10 cellular contexts compared by ENCODE assay signal in genomic region chr3:156792945-156793344, GRCh38. TPM values are rescaled to one million over a fixed set of nuclear protein-coding genes. Genes with fewer than 3 reads are reported as not detected.
DNase-seq lines count a peak whose midpoint lies in the region; ATAC-seq, FAIRE-seq and TF ChIP-seq lines count a peak whose summit lies in the region.
"Had no signal": no experiment of that assay in that cellular context is flagged by ENCODE, and none has a peak within 500 bp of the region (broad histone marks: within the 10 kb centered on the region; RNA-seq: fewer than 3 reads in every experiment).

No MANE protein-coding gene starts in this region.

- H3K9me3 ChIP-seq in heart left ventricle = no peaks in the 10 kb centered on the region
- no peaks in the 10 kb centered on the region for H3K9me3 ChIP-seq in right atrium auricular region
- H3K9me3 ChIP-seq in MM.1S (replicated peaks; ENCODE audit: insufficient read depth, low read length) = no peaks in the 10 kb centered on the region

- no peak for TF ChIP-seq POLR2A in heart left ventricle (IDR thresholded peaks at IDR 0.05)

- DNase-seq in heart left ventricle = peak in 1 of 5 donors; percentile 28
- DNase-seq in right atrium auricular region (ENCODE audit: low spot score) = no peak
- DNase-seq in NCI-H2029 (lab: John Stamatoyannopoulos, UW) = peak; percentile 74
- DNase-seq in epithelial cell of prostate (ENCODE audit: low read depth, low spot score) = no peak
- no peak for DNase-seq in mucosa of gallbladder (ENCODE audit: low spot score)
- no peak for DNase-seq in frontal cortex (ENCODE audit: low spot score in 2 of 2)
- no peak for DNase-seq in glutamatergic neuron
- no peak for DNase-seq in MM.1S

- TF ChIP-seq CTCF in heart left ventricle (IDR thresholded peaks at IDR 0.05) (no peak), right atrium auricular region (IDR thresholded peaks at IDR 0.05) (no peak), glutamatergic neuron (IDR thresholded peaks at IDR 0.05; ENCODE audit: partially characterized antibody, unreplicated experiment) (no peak), MM.1S (IDR thresholded peaks at IDR 0.05; ENCODE audit: low read length) (no peak)

- no peaks in the 10 kb centered on the region for H3K9me3 Mint-ChIP-seq in glutamatergic neuron (ENCODE audit: unreplicated experiment)

- peak overlapping the region in 1 of 12 donors; percentile 44 for H3K27ac ChIP-seq in heart left ventricle
- H3K27ac ChIP-seq in right atrium auricular region = peak overlapping the region in 1 of 2 donors; percentile 45
- peak overlapping the region; percentile 99 for H3K27ac ChIP-seq in epithelial cell of prostate
- H3K27ac ChIP-seq in MM.1S (ENCODE audit: low read length) = no peak overlapping the region
- H3K27ac ChIP-seq: hepatocyte had no signal

- no peak overlapping the region for H3K4me3 Mint-ChIP-seq in glutamatergic neuron (ENCODE audit: unreplicated experiment)

- no peak overlapping the region for H2AFZ ChIP-seq in MM.1S (ENCODE audit: low read length)
- H2AFZ ChIP-seq: hepatocyte had no signal

- no peaks in the 10 kb centered on the region for H3K27me3 Mint-ChIP-seq in glutamatergic neuron (ENCODE audit: unreplicated experiment)

- no peaks in the 10 kb centered on the region for H4K20me1 ChIP-seq in MM.1S (ENCODE audit: insufficient read depth, low read length)

- H3K4me3 ChIP-seq in heart left ventricle = no peak overlapping the region
- no peak overlapping the region for H3K4me3 ChIP-seq in right atrium auricular region
- no peak overlapping the region for H3K4me3 ChIP-seq in MM.1S (ENCODE audit: low read length)
- H3K4me3 ChIP-seq: hepatocyte had no signal

- H3K4me1 ChIP-seq in heart left ventricle (peaks cover 0 to 36% (median under 1%) of the 10 kb centered on the region in 12 donors), right atrium auricular region (peaks cover 0 to 11% of the 10 kb centered on the region in 2 donors), MM.1S (ENCODE audit: low read length) (peaks cover 6% of the 10 kb centered on the region)

- H3K79me2 ChIP-seq in MM.1S (ENCODE audit: low read length) = no peaks in the 10 kb centered on the region
- H3K79me2 ChIP-seq: hepatocyte had no signal

- no peaks in the 10 kb centered on the region for H3K4me1 Mint-ChIP-seq in glutamatergic neuron (ENCODE audit: low read depth, unreplicated experiment)

- H3K27me3 ChIP-seq in heart left ventricle = no peaks in the 10 kb centered on the region
- no peaks in the 10 kb centered on the region for H3K27me3 ChIP-seq in right atrium auricular region
- H3K27me3 ChIP-seq in MM.1S (replicated peaks; ENCODE audit: insufficient read depth, low read length) = no peaks in the 10 kb centered on the region
- H3K27me3 ChIP-seq: hepatocyte had no signal

- WGBS in heart left ventricle, 4 donors = 49 to 78% (median 60%) methylated on average over 2 of the region's 2 CpGs

- no peaks in the 10 kb centered on the region for H3K36me3 Mint-ChIP-seq in glutamatergic neuron (ENCODE audit: unreplicated experiment)

- peak in 3 of 4 donors; percentile 27 to 45 (median 39) for ATAC-seq in heart left ventricle

- intact Hi-C loops in heart left ventricle (cut with DNase I) = loop anchor here in 1 of 10 donors (10.0 kb wide), 1 partner anchor 62 kb away; no protein-coding TSS in a partner anchor

- no peak for FAIRE-seq in frontal cortex (lab: Jason Lieb, UNC)
- FAIRE-seq: D721Med had no signal

- H3K27ac Mint-ChIP-seq in glutamatergic neuron (ENCODE audit: unreplicated experiment) = no peak overlapping the region

- H3K9me2 ChIP-seq in MM.1S (replicated peaks; ENCODE audit: insufficient read depth, low read length) = no peaks in the 10 kb centered on the region

- H3K4me2 ChIP-seq in MM.1S (ENCODE audit: low read depth, low read length) = no peak overlapping the region
- H3K4me2 ChIP-seq: hepatocyte had no signal

- no peaks in the 10 kb centered on the region for H3F3A ChIP-seq in MM.1S (ENCODE audit: insufficient read depth, low read length)

- no peak overlapping the region for H3K9ac ChIP-seq in MM.1S (ENCODE audit: low read length)

- H3K36me3 ChIP-seq in heart left ventricle (no peaks in the 10 kb centered on the region), right atrium auricular region (no peaks in the 10 kb centered on the region), MM.1S (replicated peaks; ENCODE audit: insufficient read depth, low read length) (no peaks in the 10 kb centered on the region)

RNA-seq across cellular contexts. Expression of gene LEKR1, which starts 33.2 kb away (rescaled TPM):
- total RNA-seq in heart left ventricle (1 to 10 TPM in 5 of 9 donors, under 1 TPM in 3, not detected in 1; 0.23 to 1.8 (median 1.0) TPM), right atrium auricular region (under 1 TPM; 0.20 to 0.70 TPM), mucosa of gallbladder (2.2 TPM), frontal cortex (0.82 TPM), glutamatergic neuron (ENCODE audit: unreplicated experiment) (0.56 TPM)
- under 1 TPM; 0.22 to 0.34 TPM for polyA plus RNA-seq in heart left ventricle
